Comparison of ENCODE assay signal across 12 cellular contexts in genomic region chrX:49198540-49199314, GRCh38. TPM values are rescaled to one million over a fixed set of nuclear protein-coding genes. Genes with fewer than 3 reads are reported as not detected.
DNase-seq lines count a peak whose midpoint lies in the region; ATAC-seq and TF ChIP-seq lines count a peak whose summit lies in the region.
"Had no signal": no experiment of that assay in that cellular context is flagged by ENCODE, and none has a peak within 500 bp of the region (broad histone marks: within the 10 kb centered on the region; RNA-seq: fewer than 3 reads in every experiment).

No MANE protein-coding gene starts in this region.

- DNase-seq in activated T-cell treated with anti-CD3 and anti-CD28 coated beads, Interleukin-2, amount 50 U/mL, for 4 hours, result no peak
- DNase-seq in activated T-cell treated with anti-CD3 and anti-CD28 coated beads, Interleukin-2, amount 50 U/mL, for 48 hours, result no peak
- no peak for DNase-seq in activated naive CD8-positive, alpha-beta T cell treated with anti-CD3 and anti-CD28 coated beads for 36 hours
- DNase-seq in progenitor cell of endocrine pancreas (ENCODE audit: low spot score, unreplicated experiment) (no peak), DMS153 (lab: John Stamatoyannopoulos, UW) (no peak)
- DNase-seq: AML-193, NCI-H1436, NCI-H774, SW 1271 had no signal

- peaks cover 2% of the 10 kb centered on the region for H3K36me3 Mint-ChIP-seq in activated T-cell treated with anti-CD3 and anti-CD28 coated beads, Interleukin-2, amount 50 U/mL, for 4 hours (ENCODE audit: insufficient read depth)
- H3K36me3 Mint-ChIP-seq in activated naive CD8-positive, alpha-beta T cell treated with anti-CD3 and anti-CD28 coated beads for 36 hours, result no peaks in the 10 kb centered on the region
- H3K36me3 Mint-ChIP-seq in progenitor cell of endocrine pancreas (ENCODE audit: insufficient read depth), result no peaks in the 10 kb centered on the region

- H3K4me1 Mint-ChIP-seq in activated T-cell treated with anti-CD3 and anti-CD28 coated beads, Interleukin-2, amount 50 U/mL, for 4 hours (ENCODE audit: low read depth), result peaks cover 21% of the 10 kb centered on the region
- H3K4me1 Mint-ChIP-seq in activated naive CD8-positive, alpha-beta T cell treated with anti-CD3 and anti-CD28 coated beads for 36 hours, result peaks cover 14% of the 10 kb centered on the region
- peaks cover 2% of the 10 kb centered on the region for H3K4me1 Mint-ChIP-seq in progenitor cell of endocrine pancreas (ENCODE audit: low read depth)
- H3K4me1 Mint-ChIP-seq: nephron had no signal

- peak overlapping the region; percentile 52 for H3K4me3 Mint-ChIP-seq in activated T-cell treated with anti-CD3 and anti-CD28 coated beads, Interleukin-2, amount 50 U/mL, for 4 hours
- peak overlapping the region; percentile 67 for H3K4me3 Mint-ChIP-seq in activated naive CD8-positive, alpha-beta T cell treated with anti-CD3 and anti-CD28 coated beads for 36 hours
- H3K4me3 Mint-ChIP-seq in progenitor cell of endocrine pancreas (ENCODE audit: low read depth), result peak overlapping the region; percentile 29

- no peaks in the 10 kb centered on the region for H3K27me3 Mint-ChIP-seq in activated T-cell treated with anti-CD3 and anti-CD28 coated beads, Interleukin-2, amount 50 U/mL, for 4 hours (ENCODE audit: low read depth)
- no peaks in the 10 kb centered on the region for H3K27me3 Mint-ChIP-seq in activated naive CD8-positive, alpha-beta T cell treated with anti-CD3 and anti-CD28 coated beads for 36 hours
- peaks cover 19% of the 10 kb centered on the region for H3K27me3 Mint-ChIP-seq in progenitor cell of endocrine pancreas

- ATAC-seq in activated T-cell treated with anti-CD3 and anti-CD28 coated beads, Interleukin-2, amount 50 U/mL, for 4 hours, result no peak
- ATAC-seq in HG03175 (IDR thresholded peaks at IDR 0.05; ENCODE audit: unreplicated experiment), result no peak

- H3K27ac Mint-ChIP-seq in activated naive CD8-positive, alpha-beta T cell treated with anti-CD3 and anti-CD28 coated beads for 36 hours, result no peak overlapping the region
- H3K27ac Mint-ChIP-seq in progenitor cell of endocrine pancreas, result no peak overlapping the region
- H3K27ac Mint-ChIP-seq: nephron had no signal

- H3K9me3 Mint-ChIP-seq in activated T-cell treated with anti-CD3 and anti-CD28 coated beads, Interleukin-2, amount 50 U/mL, for 4 hours, result no peaks in the 10 kb centered on the region
- H3K9me3 Mint-ChIP-seq in activated naive CD8-positive, alpha-beta T cell treated with anti-CD3 and anti-CD28 coated beads for 36 hours, result no peaks in the 10 kb centered on the region
- H3K9me3 Mint-ChIP-seq in progenitor cell of endocrine pancreas (ENCODE audit: low read depth), result peaks cover 20% of the 10 kb centered on the region

- no peak for TF ChIP-seq CTCF in progenitor cell of endocrine pancreas (IDR thresholded peaks at IDR 0.05; ENCODE audit: unreplicated experiment)

RNA-seq across cellular contexts. Expression of gene SYP, which starts 1.3 kb away (rescaled TPM):
- total RNA-seq in activated T-cell treated with anti-CD3 and anti-CD28 coated beads, Interleukin-2, amount 50 U/mL, for 4 hours, result 1 to 10 TPM; 3.1 to 5.3 (median 3.8) TPM
- 1 to 10 TPM; 4.4 to 4.6 TPM for total RNA-seq in activated naive CD8-positive, alpha-beta T cell treated with anti-CD3 and anti-CD28 coated beads for 36 hours
- 10.1 and 11.4 TPM in 2 replicates for total RNA-seq in progenitor cell of endocrine pancreas

RNA-seq across cellular contexts. Expression of gene PRICKLE3, which starts 12.6 kb away (rescaled TPM):
- total RNA-seq in activated T-cell treated with anti-CD3 and anti-CD28 coated beads, Interleukin-2, amount 50 U/mL, for 4 hours, result 10 to 100 TPM in 2 of 3 donors, 1 to 10 TPM in 1; 9.2 to 11.7 (median 10.3) TPM
- 10 to 100 TPM; 16.3 to 16.7 TPM for total RNA-seq in activated naive CD8-positive, alpha-beta T cell treated with anti-CD3 and anti-CD28 coated beads for 36 hours
- total RNA-seq in progenitor cell of endocrine pancreas, result 6.2 and 8.8 TPM in 2 replicates

RNA-seq across cellular contexts. Expression of gene PLP2, which starts 27.0 kb away (rescaled TPM):
- total RNA-seq in activated T-cell treated with anti-CD3 and anti-CD28 coated beads, Interleukin-2, amount 50 U/mL, for 4 hours, result 100 to 1,000 TPM; 111 to 134 (median 126) TPM
- total RNA-seq in activated naive CD8-positive, alpha-beta T cell treated with anti-CD3 and anti-CD28 coated beads for 36 hours, result 10 to 100 TPM; 46.8 to 48.2 TPM
- total RNA-seq in progenitor cell of endocrine pancreas, result 3.9 and 6.3 TPM in 2 replicates

RNA-seq across cellular contexts. Expression of gene CACNA1F, which starts 34.4 kb away (rescaled TPM):
- under 1 TPM in 2 of 3 donors, not detected in 1; 0.13 to 0.19 TPM for total RNA-seq in activated T-cell treated with anti-CD3 and anti-CD28 coated beads, Interleukin-2, amount 50 U/mL, for 4 hours
- under 1 TPM; 0.72 to 0.85 TPM for total RNA-seq in activated naive CD8-positive, alpha-beta T cell treated with anti-CD3 and anti-CD28 coated beads for 36 hours
- 0.19 and 0.64 TPM in 2 replicates for total RNA-seq in progenitor cell of endocrine pancreas
- total RNA-seq: HT-29 had no signal

RNA-seq across cellular contexts. Expression of gene MAGIX, which starts 36.2 kb away (rescaled TPM):
- total RNA-seq in activated T-cell treated with anti-CD3 and anti-CD28 coated beads, Interleukin-2, amount 50 U/mL, for 4 hours, result 1 to 10 TPM in 1 of 3 donors, under 1 TPM in 2; 0.81 to 1.6 (median 0.84) TPM
- total RNA-seq in activated naive CD8-positive, alpha-beta T cell treated with anti-CD3 and anti-CD28 coated beads for 36 hours, result under 1 TPM; 0.47 to 0.88 TPM
- total RNA-seq in progenitor cell of endocrine pancreas, result 3.1 and 5.0 TPM in 2 replicates
